ENCODE assay signal across 20 cellular contexts in genomic region chr9:72132052-72132451, GRCh38. TPM values are rescaled to one million over a fixed set of nuclear protein-coding genes. Genes with fewer than 3 reads are reported as not detected.
"Had no signal": no experiment of that assay in that cellular context is flagged by ENCODE, and none has a peak within 500 bp of the region (broad histone marks: within the 10 kb centered on the region; RNA-seq: fewer than 3 reads in every experiment).

No MANE protein-coding gene starts in this region.

- H3K27me3 ChIP-seq: heart left ventricle, suprapubic skin, upper lobe of right lung had no signal

- H3K27ac ChIP-seq: heart left ventricle, suprapubic skin, upper lobe of right lung had no signal

- H3K4me1 ChIP-seq: heart left ventricle, suprapubic skin, upper lobe of right lung had no signal

- DNase-seq: activated CD4-positive, alpha-beta T cell treated with anti-CD3 and anti-CD28 coated beads, Interleukin-2, amount 50 U/mL, for 4 hours; activated CD4-positive, CD25-positive, alpha-beta regulatory T cell; activated effector memory CD4-positive, alpha-beta T cell treated with Interleukin-2 at 50 U/mL for 16 hours; activated T-cell treated with anti-CD3 and anti-CD28 coated beads, Interleukin-2, amount 50 U/mL, for 1 hour; amniotic stem cell; cerebellar nuclear complex; effector memory CD8-positive, alpha-beta T cell; erythroblast; heart left ventricle; kidney; left ventricle myocardium superior; stimulated activated CD4-positive, alpha-beta T cell treated with anti-CD3 and anti-CD28 coated beads, Interleukin-2, amount 100 ng/mL, for 48 hours; stimulated activated naive CD8-positive, alpha-beta T cell treated with anti-CD3 and anti-CD28 coated beads, Interleukin-15, Interleukin-2, amounts not matched to agents 100 U/mL and 50 U/mL, for 24 hours; T-helper 2 cell; upper lobe of right lung had no signal

- ATAC-seq: activated naive CD4-positive, alpha-beta T cell treated with anti-CD3 and anti-CD28 coated beads, Interleukin-2, amount 50 U/mL, for 72 hours; effector memory CD8-positive, alpha-beta T cell; heart left ventricle; left ventricle myocardium superior; stimulated activated naive CD8-positive, alpha-beta T cell treated with anti-CD3 and anti-CD28 coated beads, Interleukin-15, Interleukin-2, amounts not matched to agents 100 U/mL and 50 U/mL, for 24 hours; upper lobe of right lung had no signal

- H3K36me3 ChIP-seq: heart left ventricle, suprapubic skin, upper lobe of right lung had no signal

- H3K4me3 ChIP-seq: heart left ventricle, suprapubic skin, upper lobe of right lung had no signal

- FAIRE-seq: kidney, TTC549 had no signal

- H3K9me3 ChIP-seq: heart left ventricle, suprapubic skin, upper lobe of right lung had no signal

RNA-seq across cellular contexts. Expression of gene GDA, which starts 17.2 kb away (rescaled TPM):
- total RNA-seq: activated naive CD4-positive, alpha-beta T cell treated with anti-CD3 and anti-CD28 coated beads, Interleukin-2, amount 50 U/mL, for 72 hours; osteocyte; pulmonary artery endothelial cell had no signal
